12 cellular contexts compared by ENCODE assay signal in genomic region chr2:28981016-28981441, GRCh38. TPM values are rescaled to one million over a fixed set of nuclear protein-coding genes. Genes with fewer than 3 reads are reported as not detected.
A peak's percentile ranks its signal among the peaks of the same experiment; 100 is the strongest.
DNase-seq lines count a peak whose midpoint lies in the region; ATAC-seq and TF ChIP-seq lines count a peak whose summit lies in the region.
"Had no signal": no experiment of that assay in that cellular context is flagged by ENCODE, and none has a peak within 500 bp of the region (broad histone marks: within the 10 kb centered on the region; RNA-seq: fewer than 3 reads in every experiment).

TOGARAM2 (plus strand) TSS chr2:28981298; CDS start chr2:28994835, 13,537 bp downstream.

- peak within 1 kb of the TSS; percentile 9 to 51 for H3K27ac Mint-ChIP-seq in natural killer cell
- H3K27ac Mint-ChIP-seq in natural killer cell treated with Interleukin-12 subunit alpha and Interleukin-12 subunit beta and Interleukin-15 and Interleukin-18, amount 100 ng/mL, for 72 hours: no peak within 1 kb of the TSS
- H3K27ac Mint-ChIP-seq: activated T-cell treated with anti-CD3 and anti-CD28 coated beads, Interleukin-2, amount 50 U/mL, for 24 hours had no signal

- no peak for DNase-seq in natural killer cell
- no peak for DNase-seq in natural killer cell treated with Interleukin-12 subunit alpha and Interleukin-12 subunit beta and Interleukin-15 and Interleukin-18, amount 100 ng/mL, for 72 hours (ENCODE audit: low spot score)
- DNase-seq in midbrain (lab: John Stamatoyannopoulos, UW): peak; percentile 80
- no peak for DNase-seq in upper lobe of right lung
- no peak for DNase-seq in NOMO-1 treated with dmso at 0.1 percent for 144 hours (lab: John Stamatoyannopoulos, UW; ENCODE audit: unreplicated experiment)
- DNase-seq in effector memory CD4-positive, alpha-beta T cell: no peak
- no peak for DNase-seq in MM.1S
- DNase-seq: activated T-cell treated with anti-CD3 and anti-CD28 coated beads, Interleukin-2, amount 50 U/mL, for 24 hours; RPMI8226 had no signal

- peaks cover under 1 to 6% of the 10 kb centered on the region in 2 donors for H3K4me1 Mint-ChIP-seq in natural killer cell
- H3K4me1 Mint-ChIP-seq in natural killer cell treated with Interleukin-12 subunit alpha and Interleukin-12 subunit beta and Interleukin-15 and Interleukin-18, amount 100 ng/mL, for 72 hours (ENCODE audit: low read depth in 2 of 2): peaks cover 4 to 6% of the 10 kb centered on the region in 2 donors

- H3K79me2 ChIP-seq in MM.1S (ENCODE audit: low read length): no peaks in the 10 kb centered on the region

- H3K4me2 ChIP-seq in MM.1S (ENCODE audit: low read depth, low read length): no peak within 1 kb of the TSS

- no peak within 1 kb of the TSS for H2AFZ ChIP-seq in MM.1S (ENCODE audit: low read length)

- H3K36me3 ChIP-seq in duodenal mucosa (ENCODE audit: control insufficient read depth in 1 of 2, insufficient read depth in 2 of 2, low read length in 2 of 2) (no peaks in the 10 kb centered on the region), upper lobe of right lung (no peaks in the 10 kb centered on the region), MM.1S (replicated peaks; ENCODE audit: insufficient read depth, low read length) (no peaks in the 10 kb centered on the region)
- no peaks in the 10 kb centered on the region for H3K36me3 ChIP-seq in effector memory CD4-positive, alpha-beta T cell (ENCODE audit: control insufficient read depth, insufficient read depth, low read length)
- H3K36me3 ChIP-seq: neutrophil had no signal

- H3K4me1 ChIP-seq in duodenal mucosa (ENCODE audit: control insufficient read depth in 1 of 2, insufficient read depth in 2 of 2, low read length in 2 of 2): no peaks in the 10 kb centered on the region
- H3K4me1 ChIP-seq in upper lobe of right lung: peaks cover 6% of the 10 kb centered on the region
- H3K4me1 ChIP-seq in effector memory CD4-positive, alpha-beta T cell (ENCODE audit: control insufficient read depth, insufficient read depth, low read length, poor library complexity, severe bottlenecking): no peaks in the 10 kb centered on the region
- H3K4me1 ChIP-seq in MM.1S (ENCODE audit: low read length): no peaks in the 10 kb centered on the region

- H3K36me3 Mint-ChIP-seq in natural killer cell: no peaks in the 10 kb centered on the region
- no peaks in the 10 kb centered on the region for H3K36me3 Mint-ChIP-seq in natural killer cell treated with Interleukin-12 subunit alpha and Interleukin-12 subunit beta and Interleukin-15 and Interleukin-18, amount 100 ng/mL, for 72 hours

- no peaks in the 10 kb centered on the region for H3K27me3 Mint-ChIP-seq in natural killer cell (ENCODE audit: low read depth in 2 of 2)
- H3K27me3 Mint-ChIP-seq in natural killer cell treated with Interleukin-12 subunit alpha and Interleukin-12 subunit beta and Interleukin-15 and Interleukin-18, amount 100 ng/mL, for 72 hours: no peaks in the 10 kb centered on the region
- H3K27me3 Mint-ChIP-seq: activated T-cell treated with anti-CD3 and anti-CD28 coated beads, Interleukin-2, amount 50 U/mL, for 24 hours had no signal

- intact Hi-C loops in natural killer cell (cut with micrococcal nuclease) (no loop called here), upper lobe of right lung (cut with DNase I) (no loop called here)

- H3K9ac ChIP-seq in duodenal mucosa (ENCODE audit: low read depth in 1 of 2, low read length in 2 of 2) (no peak within 1 kb of the TSS), MM.1S (ENCODE audit: low read length) (no peak within 1 kb of the TSS)

- no peak for TF ChIP-seq CTCF in natural killer cell (IDR thresholded peaks at IDR 0.05)
- no peak for TF ChIP-seq CTCF in upper lobe of right lung (IDR thresholded peaks at IDR 0.05)
- no peak for TF ChIP-seq CTCF in MM.1S (IDR thresholded peaks at IDR 0.05; ENCODE audit: low read length)

- H3K27me3 ChIP-seq in duodenal mucosa (ENCODE audit: control insufficient read depth in 1 of 2, insufficient read depth in 2 of 2, low read length in 2 of 2) (no peaks in the 10 kb centered on the region), upper lobe of right lung (no peaks in the 10 kb centered on the region), MM.1S (replicated peaks; ENCODE audit: insufficient read depth, low read length) (no peaks in the 10 kb centered on the region)
- H3K27me3 ChIP-seq in effector memory CD4-positive, alpha-beta T cell (replicated peaks; ENCODE audit: control insufficient read depth, insufficient read depth, low read length, poor library complexity, severe bottlenecking): no peaks in the 10 kb centered on the region
- H3K27me3 ChIP-seq: neutrophil had no signal

- no peaks in the 10 kb centered on the region for H4K20me1 ChIP-seq in MM.1S (ENCODE audit: insufficient read depth, low read length)

- ATAC-seq in natural killer cell: no peak
- ATAC-seq in natural killer cell treated with Interleukin-12 subunit alpha and Interleukin-12 subunit beta and Interleukin-15 and Interleukin-18, amount 100 ng/mL, for 72 hours: no peak
- ATAC-seq in upper lobe of right lung: peak; percentile 76

- no peaks in the 10 kb centered on the region for H3K9me3 Mint-ChIP-seq in natural killer cell
- no peaks in the 10 kb centered on the region for H3K9me3 Mint-ChIP-seq in natural killer cell treated with Interleukin-12 subunit alpha and Interleukin-12 subunit beta and Interleukin-15 and Interleukin-18, amount 100 ng/mL, for 72 hours
- H3K9me3 Mint-ChIP-seq: activated T-cell treated with anti-CD3 and anti-CD28 coated beads, Interleukin-2, amount 50 U/mL, for 24 hours had no signal

- H3K27ac ChIP-seq in duodenal mucosa (ENCODE audit: low read depth, low read length) (peak within 1 kb of the TSS; percentile 5), upper lobe of right lung (no peak within 1 kb of the TSS), MM.1S (ENCODE audit: low read length) (no peak within 1 kb of the TSS)
- no peak within 1 kb of the TSS for H3K27ac ChIP-seq in effector memory CD4-positive, alpha-beta T cell (ENCODE audit: insufficient read depth, low read length, poor library complexity, severe bottlenecking)
- H3K27ac ChIP-seq: neutrophil had no signal

- no peaks in the 10 kb centered on the region for H3K9me3 ChIP-seq in duodenal mucosa (ENCODE audit: control insufficient read depth in 1 of 2, low read length in 2 of 2)
- H3K9me3 ChIP-seq in upper lobe of right lung: no peaks in the 10 kb centered on the region
- no peaks in the 10 kb centered on the region for H3K9me3 ChIP-seq in effector memory CD4-positive, alpha-beta T cell (ENCODE audit: control insufficient read depth, low read length)
- H3K9me3 ChIP-seq in MM.1S (replicated peaks; ENCODE audit: insufficient read depth, low read length): no peaks in the 10 kb centered on the region
- H3K9me3 ChIP-seq: neutrophil had no signal

- no peak within 1 kb of the TSS for H3K4me3 ChIP-seq in duodenal mucosa (ENCODE audit: low read depth in 1 of 2, low read length in 2 of 2)
- H3K4me3 ChIP-seq in upper lobe of right lung: no peak within 1 kb of the TSS
- no peak within 1 kb of the TSS for H3K4me3 ChIP-seq in effector memory CD4-positive, alpha-beta T cell (ENCODE audit: insufficient read depth, low read depth, low read length, poor library complexity, severe bottlenecking)
- H3K4me3 ChIP-seq in MM.1S (ENCODE audit: low read length): no peak within 1 kb of the TSS

- H3K9me2 ChIP-seq in MM.1S (replicated peaks; ENCODE audit: insufficient read depth, low read length): no peaks in the 10 kb centered on the region

- H3F3A ChIP-seq in MM.1S (ENCODE audit: insufficient read depth, low read length): no peaks in the 10 kb centered on the region

- no peak within 1 kb of the TSS for H3K4me3 Mint-ChIP-seq in natural killer cell
- no peak within 1 kb of the TSS for H3K4me3 Mint-ChIP-seq in natural killer cell treated with Interleukin-12 subunit alpha and Interleukin-12 subunit beta and Interleukin-15 and Interleukin-18, amount 100 ng/mL, for 72 hours
- H3K4me3 Mint-ChIP-seq: activated T-cell treated with anti-CD3 and anti-CD28 coated beads, Interleukin-2, amount 50 U/mL, for 24 hours had no signal

RNA-seq across cellular contexts. Expression of gene TOGARAM2, which starts in this region (rescaled TPM):
- total RNA-seq in natural killer cell (10 to 100 TPM; 25.9 to 53.2 (median 30.8) TPM), upper lobe of right lung (0.72 TPM)
- 1 to 10 TPM; 6.8 to 7.7 TPM for total RNA-seq in natural killer cell treated with Interleukin-12 subunit alpha and Interleukin-12 subunit beta and Interleukin-15 and Interleukin-18, amount 100 ng/mL, for 72 hours
- total RNA-seq: epithelial cell of proximal tubule had no signal

Comparison
In these comparisons a context has a peak if more than half of its experiments do, and no peak if none do; other contexts are left out.
1. H3K27ac Mint-ChIP-seq: peak in natural killer cell (2 of 2); none in natural killer cell treated with Interleukin-12 subunit alpha and Interleukin-12 subunit beta and Interleukin-15 and Interleukin-18, amount 100 ng/mL, for 72 hours (0 of 2).
2. Peak in ATAC-seq in upper lobe of right lung; RNA of the gene not detected or under 1 TPM.